ENCODE assay signal across 15 cellular contexts in genomic region chr20:41051426-41051825, GRCh38. TPM values are rescaled to one million over a fixed set of nuclear protein-coding genes. Genes with fewer than 3 reads are reported as not detected.
DNase-seq lines count a peak whose midpoint lies in the region; ATAC-seq and TF ChIP-seq lines count a peak whose summit lies in the region.
"Had no signal": no experiment of that assay in that cellular context is flagged by ENCODE, and none has a peak within 500 bp of the region (broad histone marks: within the 10 kb centered on the region; RNA-seq: fewer than 3 reads in every experiment).

No MANE protein-coding gene starts in this region.

- no TSS peak for BruUV-seq in OCI-LY7 (replicated peaks; lab: Mats Ljungman, UMichigan)

- H3K4me2 ChIP-seq in OCI-LY7 (ENCODE audit: low read length): peak overlapping the region; percentile 37

- peaks cover 7% of the 10 kb centered on the region for H3K9me3 Mint-ChIP-seq in activated CD4-positive, alpha-beta T cell treated with anti-CD3 and anti-CD28 coated beads, Interleukin-2, amount 10 ng/mL, durations not matched to agents 24 days and 14 days
- H3K9me3 Mint-ChIP-seq in osteocyte (ENCODE audit: unreplicated experiment): no peaks in the 10 kb centered on the region
- H3K9me3 Mint-ChIP-seq: WTC11 had no signal

- CTCF ChIA-PET in OCI-LY7 (lab: Charles Lee; ENCODE audit: unreplicated experiment): interaction anchor here (1.7 kb wide), 1 partner anchor 60 kb away, joined by 9 read pairs; no protein-coding TSS in a partner anchor

- TF ChIP-seq CTCF in OCI-LY7 (conservative IDR thresholded peaks at IDR 0.05; ENCODE audit: low read length): no peak
- no peak for TF ChIP-seq CTCF in colonic mucosa (IDR thresholded peaks at IDR 0.05)
- no peak for TF ChIP-seq CTCF in osteocyte (IDR thresholded peaks at IDR 0.05)

- no peak for ATAC-seq in GM21390 (IDR thresholded peaks at IDR 0.05; ENCODE audit: unreplicated experiment)
- ATAC-seq: activated naive CD4-positive, alpha-beta T cell treated with anti-CD3 and anti-CD28 coated beads, Interleukin-2, amount 50 U/mL, for 72 hours; sciatic nerve; WTC11 had no signal

- no peak overlapping the region for H2AFZ ChIP-seq in OCI-LY7 (ENCODE audit: low read length)

- no peaks in the 10 kb centered on the region for H3K9me2 ChIP-seq in OCI-LY7 (ENCODE audit: insufficient read depth, low read length)

- H3K79me2 ChIP-seq in OCI-LY7 (ENCODE audit: insufficient read depth, low read depth, low read length): peaks cover 100% of the 10 kb centered on the region

- peaks cover 79% of the 10 kb centered on the region for H3K4me1 Mint-ChIP-seq in activated CD4-positive, alpha-beta T cell treated with anti-CD3 and anti-CD28 coated beads, Interleukin-2, amount 10 ng/mL, durations not matched to agents 24 days and 14 days
- H3K4me1 Mint-ChIP-seq in osteocyte (ENCODE audit: unreplicated experiment): peaks cover 87% of the 10 kb centered on the region

- H3K4me1 ChIP-seq in OCI-LY7 (ENCODE audit: insufficient read depth, low read length, poor library complexity, severe bottlenecking) (peaks cover 74% of the 10 kb centered on the region), colonic mucosa (peaks cover 44% of the 10 kb centered on the region)

- H3K9me3 ChIP-seq in OCI-LY7 (ENCODE audit: low read length) (peaks cover 13% of the 10 kb centered on the region; the same call in 1 of the 2 replicates), colonic mucosa (no peaks in the 10 kb centered on the region)

- H3K27ac ChIP-seq in OCI-LY7 (ENCODE audit: low read depth, low read length, poor library complexity, severe bottlenecking) (peak overlapping the region; percentile 43), colonic mucosa (peak overlapping the region; percentile 69)

- peak overlapping the region; percentile 39 for H3K4me3 Mint-ChIP-seq in activated CD4-positive, alpha-beta T cell treated with anti-CD3 and anti-CD28 coated beads, Interleukin-2, amount 10 ng/mL, durations not matched to agents 24 days and 14 days
- no peak overlapping the region for H3K4me3 Mint-ChIP-seq in osteocyte (ENCODE audit: unreplicated experiment)
- H3K4me3 Mint-ChIP-seq: WTC11 had no signal

- no peaks in the 10 kb centered on the region for H3K27me3 ChIP-seq in colonic mucosa
- H3K27me3 ChIP-seq: dorsolateral prefrontal cortex had no signal

- no peak overlapping the region for H3K9ac ChIP-seq in colonic mucosa (ENCODE audit: low read depth in 2 of 2, low read length in 2 of 2)

- H4K20me1 ChIP-seq in OCI-LY7 (ENCODE audit: insufficient read depth, low read length): peaks cover 50% of the 10 kb centered on the region

- POLR2A ChIA-PET in OCI-LY7 (lab: Charles Lee): interaction anchor here (1.0 to 2.9 kb wide), 9 partner anchors 9 to 70 kb away, joined by 3 to 13 read pairs (median 4); no protein-coding TSS in a partner anchor

- intact Hi-C loops in activated CD4-positive, alpha-beta T cell treated with anti-CD3 and anti-CD28 coated beads, Interleukin-2, amount 10 ng/mL, durations not matched to agents 24 days and 14 days (cut with micrococcal nuclease): no loop called here
- intact Hi-C loops in OCI-LY7 (cut with micrococcal nuclease; ENCODE audit: unreplicated experiment): no loop called here
- intact Hi-C loops in colonic mucosa (cut with DNase I): no loop called here
- intact Hi-C loops in posterior cingulate gyrus (cut with DNase I): no loop called here

- H3K27me3 Mint-ChIP-seq in activated CD4-positive, alpha-beta T cell treated with anti-CD3 and anti-CD28 coated beads, Interleukin-2, amount 10 ng/mL, durations not matched to agents 24 days and 14 days: no peaks in the 10 kb centered on the region
- H3K27me3 Mint-ChIP-seq in osteocyte (ENCODE audit: unreplicated experiment): no peaks in the 10 kb centered on the region

- H3K27ac Mint-ChIP-seq in activated CD4-positive, alpha-beta T cell treated with anti-CD3 and anti-CD28 coated beads, Interleukin-2, amount 10 ng/mL, durations not matched to agents 24 days and 14 days: peak overlapping the region; percentile 10
- peak overlapping the region; percentile 73 for H3K27ac Mint-ChIP-seq in osteocyte (ENCODE audit: unreplicated experiment)
- H3K27ac Mint-ChIP-seq: WTC11 had no signal

- H3K36me3 ChIP-seq in OCI-LY7 (ENCODE audit: insufficient read depth, low read length): peaks cover 78% of the 10 kb centered on the region
- no peaks in the 10 kb centered on the region for H3K36me3 ChIP-seq in colonic mucosa

- H3K4me3 ChIP-seq in OCI-LY7 (ENCODE audit: low read depth, low read length, poor library complexity, severe bottlenecking) (peak overlapping the region; percentile 11), colonic mucosa (no peak overlapping the region)
- H3K4me3 ChIP-seq: dorsolateral prefrontal cortex had no signal

- peaks cover 48% of the 10 kb centered on the region for H3K36me3 Mint-ChIP-seq in activated CD4-positive, alpha-beta T cell treated with anti-CD3 and anti-CD28 coated beads, Interleukin-2, amount 10 ng/mL, durations not matched to agents 24 days and 14 days (ENCODE audit: low read depth)
- H3K36me3 Mint-ChIP-seq in osteocyte (ENCODE audit: unreplicated experiment): no peaks in the 10 kb centered on the region
- H3K36me3 Mint-ChIP-seq: WTC11 had no signal

- DNase-seq in activated CD4-positive, alpha-beta T cell treated with anti-CD3 and anti-CD28 coated beads, Interleukin-2, amount 10 ng/mL, durations not matched to agents 24 days and 14 days: no peak
- no peak for DNase-seq in activated CD4-positive, alpha-beta T cell treated with anti-CD3 and anti-CD28 coated beads, Interleukin-2, amount 50 U/mL, for 48 hours
- DNase-seq in OCI-LY7 (ENCODE audit: low spot score): no peak
- no peak for DNase-seq in colonic mucosa
- no peak for DNase-seq in osteocyte (ENCODE audit: extremely low spot score, unreplicated experiment)
- DNase-seq in T-helper 9 cell: no peak
- DNase-seq in posterior cingulate gyrus: no peak
- DNase-seq: dorsolateral prefrontal cortex, EL, glutamatergic neuron, NCI-H2171 had no signal

RNA-seq across cellular contexts. Expression of gene TOP1, which starts 22.8 kb away (rescaled TPM):
- 117 TPM in 2 replicates for total RNA-seq in activated CD4-positive, alpha-beta T cell treated with anti-CD3 and anti-CD28 coated beads, Interleukin-2, amount 10 ng/mL, durations not matched to agents 24 days and 14 days
- total RNA-seq in OCI-LY7 (2014; rRNA removed; shearing (Covaris generic)): 44.6 and 53.0 TPM in 2 replicates
- 168 and 200 TPM in 2 replicates for total RNA-seq in OCI-LY7 (2022)
- 10 to 100 TPM; 80.6 to 85.5 TPM for total RNA-seq in colonic mucosa
- total RNA-seq in osteocyte: 50.2 and 51.1 TPM in 2 replicates
